1 cellular context compared by ENCODE assay signal in genomic region chr7:77002104-77002503, GRCh38.
TF ChIP-seq lines count a peak whose summit lies in the region.

No MANE protein-coding gene starts in this region.

TF ChIP-seq in Ishikawa, 13 proteins besides CTCF, POLR2A, EP300 and RAD21 (continued from another document):
- peak; percentile 82 for TF ChIP-seq TCF12 (IDR thresholded peaks at IDR 0.05; ENCODE audit: low read depth)
